1 cellular context compared by ENCODE assay signal in genomic region chr7:70426249-70426880, GRCh38.
TF ChIP-seq lines count a peak whose summit lies in the region.

No MANE protein-coding gene starts in this region.

TF ChIP-seq in GM23338, 12 proteins besides CTCF, POLR2A, EP300 and RAD21 (continued from another document):
- no peak for TF ChIP-seq ZNF462 (CRISPR knock-in tag; IDR thresholded peaks at IDR 0.05)
- no peak for TF ChIP-seq REST (IDR thresholded peaks at IDR 0.05; ENCODE audit: unreplicated experiment)
- TF ChIP-seq ETS1 (IDR thresholded peaks at IDR 0.05), result no peak
- no peak for TF ChIP-seq CREB1 (CRISPR knock-in tag; IDR thresholded peaks at IDR 0.05; ENCODE audit: low read depth)
- no peak for TF ChIP-seq EZH2 (IDR thresholded peaks at IDR 0.05; ENCODE audit: low read depth, unreplicated experiment)
- TF ChIP-seq EZH2phosphoT487 (IDR thresholded peaks at IDR 0.05; ENCODE audit: unreplicated experiment), result no peak
- TF ChIP-seq ZNF114 (CRISPR knock-in tag; IDR thresholded peaks at IDR 0.05), result no peak
- TF ChIP-seq ZNF331 (CRISPR knock-in tag; IDR thresholded peaks at IDR 0.05; ENCODE audit: low read depth), result no peak
- no peak for TF ChIP-seq STAT1 (IDR thresholded peaks at IDR 0.05; ENCODE audit: unreplicated experiment)
- no peak for TF ChIP-seq POLR2AphosphoS5 (IDR thresholded peaks at IDR 0.05; ENCODE audit: low read depth)
- TF ChIP-seq JUNB (IDR thresholded peaks at IDR 0.05; ENCODE audit: unreplicated experiment), result no peak
